Comparison of ENCODE assay signal across 8 cellular contexts in genomic region chr7:5045558-5046396, GRCh38. TPM values are rescaled to one million over a fixed set of nuclear protein-coding genes. Genes with fewer than 3 reads are reported as not detected.
DNase-seq lines count a peak whose midpoint lies in the region; ATAC-seq, FAIRE-seq and TF ChIP-seq lines count a peak whose summit lies in the region.

RBAK (plus strand) TSS chr7:5045860; CDS start chr7:5048077, 2,217 bp downstream.

- DNase-seq in AG08395 (ENCODE audit: low spot score): peak; percentile 96
- DNase-seq in NCI-H2227 treated with DMSO at 0.1 percent for 48 hours (lab: John Stamatoyannopoulos, UW): peak; percentile 88
- DNase-seq in bronchial epithelial cell (ENCODE audit: low read depth): peak; percentile 88
- peak; percentile 93 for DNase-seq in iPS-NIHi7 (ENCODE audit: extremely low spot score)
- peak; percentile 65 for DNase-seq in smooth muscle cell (lab: John Stamatoyannopoulos, UW; ENCODE audit: unreplicated experiment)

- ATAC-seq in GM18907 (IDR thresholded peaks at IDR 0.05; ENCODE audit: unreplicated experiment) (peak; percentile 100), HG03139 (IDR thresholded peaks at IDR 0.05; ENCODE audit: unreplicated experiment) (peak; percentile 100)

- H4K20me1 ChIP-seq in smooth muscle cell (ENCODE audit: low read depth): peaks cover 4% of the 10 kb centered on the region

- 2% methylated on average over 54 of the region's 69 CpGs for WGBS in smooth muscle cell (ENCODE audit: low lambda C conversion rate)

- H3K9me3 ChIP-seq in smooth muscle cell (replicated peaks; ENCODE audit: low read depth): no peaks in the 10 kb centered on the region

- H3K27ac ChIP-seq in smooth muscle cell (ENCODE audit: low read depth): peak within 1 kb of the TSS; percentile 64

- peaks cover 40% of the 10 kb centered on the region for H3K79me2 ChIP-seq in smooth muscle cell (ENCODE audit: low read depth)

- peaks cover 5% of the 10 kb centered on the region for H3K4me1 ChIP-seq in smooth muscle cell (ENCODE audit: low read depth)

- no peak for FAIRE-seq in bronchial epithelial cell (lab: Jason Lieb, UNC)

- peak within 1 kb of the TSS; percentile 85 for H3K9ac ChIP-seq in smooth muscle cell (ENCODE audit: low read depth)

- H3K4me3 ChIP-seq in WI38 (ENCODE audit: low read depth, low read length) (peak within 1 kb of the TSS; percentile 69), bronchial epithelial cell (ENCODE audit: low read depth, low read length) (peak within 1 kb of the TSS; percentile 75), smooth muscle cell (peak within 1 kb of the TSS; percentile 97)

- H3K4me2 ChIP-seq in smooth muscle cell: peak within 1 kb of the TSS; percentile 93

- TF ChIP-seq CTCF in WI38 (IDR thresholded peaks at IDR 0.05; ENCODE audit: low read depth, low read length) (no peak), bronchial epithelial cell (IDR thresholded peaks at IDR 0.05; ENCODE audit: insufficient read depth, low read length, severe bottlenecking) (no peak), smooth muscle cell (IDR thresholded peaks at IDR 0.05; ENCODE audit: borderline replicate concordance, insufficient read depth, poor library complexity, severe bottlenecking) (no peak)

- H3F3A ChIP-seq in smooth muscle cell (ENCODE audit: low read depth): no peaks in the 10 kb centered on the region

- peak within 1 kb of the TSS; percentile 98 for H2AFZ ChIP-seq in smooth muscle cell (ENCODE audit: low read depth)

- H3K27me3 ChIP-seq in bronchial epithelial cell (ENCODE audit: control insufficient read depth, insufficient read depth, low read length) (no peaks in the 10 kb centered on the region), smooth muscle cell (ENCODE audit: low read depth) (no peaks in the 10 kb centered on the region)

- H3K36me3 ChIP-seq in bronchial epithelial cell (ENCODE audit: control insufficient read depth, insufficient read depth, low read length) (no peaks in the 10 kb centered on the region), smooth muscle cell (ENCODE audit: low read depth) (peaks cover 17% of the 10 kb centered on the region)

RNA-seq across cellular contexts. Expression of gene RBAK, which starts in this region (rescaled TPM):
- total RNA-seq in bronchial epithelial cell (10.0 and 10.6 TPM in 2 replicates), smooth muscle cell (13.1 and 13.8 TPM in 2 replicates)
- polyA plus RNA-seq in smooth muscle cell: 2.6 and 4.6 TPM in 2 replicates

Comparison
In these comparisons a context has a peak if more than half of its experiments do, and no peak if none do; other contexts are left out.
1. Peak in every context shown above with its lines: DNase-seq, ATAC-seq, H3K4me3 ChIP-seq and H3K27ac ChIP-seq.